ENCODE assay signal across 1 cellular context in the genomic region with DNA sequence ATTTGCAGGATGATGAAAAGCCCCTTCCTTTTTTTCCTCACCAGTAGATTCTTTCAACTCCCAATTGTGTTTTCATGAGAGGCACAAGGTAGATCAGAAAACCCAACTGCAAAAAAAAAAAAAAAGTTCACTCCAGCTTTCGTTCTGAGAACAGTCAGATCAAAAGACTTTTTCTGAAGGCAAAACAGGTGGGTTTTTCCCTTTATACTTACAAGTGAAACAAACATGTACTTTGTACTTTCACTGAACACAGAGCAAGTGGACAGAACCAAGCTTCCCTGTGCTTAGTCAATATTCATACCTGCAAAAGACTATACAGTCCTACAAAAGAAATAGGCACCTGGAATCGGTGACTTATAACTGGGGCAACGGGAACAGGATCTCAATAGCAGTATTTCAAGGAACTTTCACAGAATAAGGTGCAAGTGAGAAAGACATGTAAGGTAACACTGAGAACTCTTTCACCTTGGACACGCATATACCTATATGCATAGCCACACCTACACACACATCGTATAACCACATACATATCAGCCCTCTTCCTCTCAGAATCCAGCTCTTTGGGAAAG.
TF ChIP-seq lines count a peak whose summit lies in the region.

No MANE protein-coding gene starts in this region.

TF ChIP-seq in HepG2, 621 proteins besides CTCF, POLR2A, EP300 and RAD21 (continued from another document and continues in another):
- no peak for TF ChIP-seq NONO (IDR thresholded peaks at IDR 0.05)
- TF ChIP-seq NONO (CRISPR knock-in tag; conservative IDR thresholded peaks at IDR 0.05), result 0 out of 2 replicates have a peak, but pooled peaks have one; percentile 35
- peak; percentile 36; the same call in 1 of the 2 replicates for TF ChIP-seq STAG1 (CRISPR knock-in tag; IDR thresholded peaks at IDR 0.05)
- peak; percentile 91; the same call in 1 of the 2 replicates for TF ChIP-seq REPIN1 (CRISPR knock-in tag; IDR thresholded peaks at IDR 0.05; ENCODE audit: borderline replicate concordance, low read depth)
- TF ChIP-seq, protein P1, sequence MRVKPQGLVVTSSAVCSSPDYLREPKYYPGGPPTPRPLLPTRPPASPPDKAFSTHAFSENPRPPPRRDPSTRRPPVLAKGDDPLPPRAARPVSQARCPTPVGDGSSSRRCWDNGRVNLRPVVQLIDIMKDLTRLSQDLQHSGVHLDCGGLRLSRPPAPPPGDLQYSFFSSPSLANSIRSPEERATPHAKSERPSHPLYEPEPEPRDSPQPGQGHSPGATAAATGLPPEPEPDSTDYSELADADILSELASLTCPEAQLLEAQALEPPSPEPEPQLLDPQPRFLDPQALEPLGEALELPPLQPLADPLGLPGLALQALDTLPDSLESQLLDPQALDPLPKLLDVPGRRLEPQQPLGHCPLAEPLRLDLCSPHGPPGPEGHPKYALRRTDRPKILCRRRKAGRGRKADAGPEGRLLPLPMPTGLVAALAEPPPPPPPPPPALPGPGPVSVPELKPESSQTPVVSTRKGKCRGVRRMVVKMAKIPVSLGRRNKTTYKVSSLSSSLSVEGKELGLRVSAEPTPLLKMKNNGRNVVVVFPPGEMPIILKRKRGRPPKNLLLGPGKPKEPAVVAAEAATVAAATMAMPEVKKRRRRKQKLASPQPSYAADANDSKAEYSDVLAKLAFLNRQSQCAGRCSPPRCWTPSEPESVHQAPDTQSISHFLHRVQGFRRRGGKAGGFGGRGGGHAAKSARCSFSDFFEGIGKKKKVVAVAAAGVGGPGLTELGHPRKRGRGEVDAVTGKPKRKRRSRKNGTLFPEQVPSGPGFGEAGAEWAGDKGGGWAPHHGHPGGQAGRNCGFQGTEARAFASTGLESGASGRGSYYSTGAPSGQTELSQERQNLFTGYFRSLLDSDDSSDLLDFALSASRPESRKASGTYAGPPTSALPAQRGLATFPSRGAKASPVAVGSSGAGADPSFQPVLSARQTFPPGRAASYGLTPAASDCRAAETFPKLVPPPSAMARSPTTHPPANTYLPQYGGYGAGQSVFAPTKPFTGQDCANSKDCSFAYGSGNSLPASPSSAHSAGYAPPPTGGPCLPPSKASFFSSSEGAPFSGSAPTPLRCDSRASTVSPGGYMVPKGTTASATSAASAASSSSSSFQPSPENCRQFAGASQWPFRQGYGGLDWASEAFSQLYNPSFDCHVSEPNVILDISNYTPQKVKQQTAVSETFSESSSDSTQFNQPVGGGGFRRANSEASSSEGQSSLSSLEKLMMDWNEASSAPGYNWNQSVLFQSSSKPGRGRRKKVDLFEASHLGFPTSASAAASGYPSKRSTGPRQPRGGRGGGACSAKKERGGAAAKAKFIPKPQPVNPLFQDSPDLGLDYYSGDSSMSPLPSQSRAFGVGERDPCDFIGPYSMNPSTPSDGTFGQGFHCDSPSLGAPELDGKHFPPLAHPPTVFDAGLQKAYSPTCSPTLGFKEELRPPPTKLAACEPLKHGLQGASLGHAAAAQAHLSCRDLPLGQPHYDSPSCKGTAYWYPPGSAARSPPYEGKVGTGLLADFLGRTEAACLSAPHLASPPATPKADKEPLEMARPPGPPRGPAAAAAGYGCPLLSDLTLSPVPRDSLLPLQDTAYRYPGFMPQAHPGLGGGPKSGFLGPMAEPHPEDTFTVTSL (CRISPR knock-in tag; IDR thresholded peaks at IDR 0.05; ENCODE audit: borderline replicate concordance), result peak; percentile 100
- TF ChIP-seq ZNF570 (CRISPR knock-in tag; IDR thresholded peaks at IDR 0.05; ENCODE audit: borderline replicate concordance), result no peak
- TF ChIP-seq MTF1 (CRISPR knock-in tag; IDR thresholded peaks at IDR 0.05), result no peak
- peak; percentile 9; the same call in 1 of the 2 replicates for TF ChIP-seq NFYC (CRISPR knock-in tag; IDR thresholded peaks at IDR 0.05)
- TF ChIP-seq DPF2 (CRISPR knock-in tag; IDR thresholded peaks at IDR 0.05; ENCODE audit: borderline replicate concordance, low read depth), result peak; percentile 94
- TF ChIP-seq, protein P2, sequence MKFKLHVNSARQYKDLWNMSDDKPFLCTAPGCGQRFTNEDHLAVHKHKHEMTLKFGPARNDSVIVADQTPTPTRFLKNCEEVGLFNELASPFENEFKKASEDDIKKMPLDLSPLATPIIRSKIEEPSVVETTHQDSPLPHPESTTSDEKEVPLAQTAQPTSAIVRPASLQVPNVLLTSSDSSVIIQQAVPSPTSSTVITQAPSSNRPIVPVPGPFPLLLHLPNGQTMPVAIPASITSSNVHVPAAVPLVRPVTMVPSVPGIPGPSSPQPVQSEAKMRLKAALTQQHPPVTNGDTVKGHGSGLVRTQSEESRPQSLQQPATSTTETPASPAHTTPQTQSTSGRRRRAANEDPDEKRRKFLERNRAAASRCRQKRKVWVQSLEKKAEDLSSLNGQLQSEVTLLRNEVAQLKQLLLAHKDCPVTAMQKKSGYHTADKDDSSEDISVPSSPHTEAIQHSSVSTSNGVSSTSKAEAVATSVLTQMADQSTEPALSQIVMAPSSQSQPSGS (CRISPR knock-in tag; IDR thresholded peaks at IDR 0.05), result peak; percentile 73
- no peak for TF ChIP-seq ZNF17 (CRISPR knock-in tag; IDR thresholded peaks at IDR 0.05)
- no peak for TF ChIP-seq ETV6 (CRISPR knock-in tag; conservative IDR thresholded peaks at IDR 0.05)
- TF ChIP-seq ZNF564 (CRISPR knock-in tag; IDR thresholded peaks at IDR 0.05), result no peak
- TF ChIP-seq NAIF1 (CRISPR knock-in tag; IDR thresholded peaks at IDR 0.05; ENCODE audit: borderline replicate concordance), result no peak
- TF ChIP-seq, protein P3, sequence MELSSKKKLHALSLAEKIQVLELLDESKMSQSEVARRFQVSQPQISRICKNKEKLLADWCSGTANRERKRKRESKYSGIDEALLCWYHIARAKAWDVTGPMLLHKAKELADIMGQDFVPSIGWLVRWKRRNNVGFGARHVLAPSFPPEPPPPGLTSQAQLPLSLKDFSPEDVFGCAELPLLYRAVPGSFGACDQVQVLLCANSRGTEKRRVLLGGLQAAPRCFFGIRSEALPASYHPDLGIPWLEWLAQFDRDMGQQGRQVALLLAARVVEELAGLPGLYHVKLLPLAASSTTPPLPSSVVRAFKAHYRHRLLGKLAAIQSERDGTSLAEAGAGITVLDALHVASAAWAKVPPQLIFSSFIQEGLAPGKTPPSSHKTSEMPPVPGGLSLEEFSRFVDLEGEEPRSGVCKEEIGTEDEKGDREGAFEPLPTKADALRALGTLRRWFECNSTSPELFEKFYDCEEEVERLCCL (CRISPR knock-in tag; IDR thresholded peaks at IDR 0.05; ENCODE audit: borderline replicate concordance), result no peak
- no peak for TF ChIP-seq ZNF703 (CRISPR knock-in tag; IDR thresholded peaks at IDR 0.05; ENCODE audit: borderline replicate concordance)
- TF ChIP-seq, protein P4, sequence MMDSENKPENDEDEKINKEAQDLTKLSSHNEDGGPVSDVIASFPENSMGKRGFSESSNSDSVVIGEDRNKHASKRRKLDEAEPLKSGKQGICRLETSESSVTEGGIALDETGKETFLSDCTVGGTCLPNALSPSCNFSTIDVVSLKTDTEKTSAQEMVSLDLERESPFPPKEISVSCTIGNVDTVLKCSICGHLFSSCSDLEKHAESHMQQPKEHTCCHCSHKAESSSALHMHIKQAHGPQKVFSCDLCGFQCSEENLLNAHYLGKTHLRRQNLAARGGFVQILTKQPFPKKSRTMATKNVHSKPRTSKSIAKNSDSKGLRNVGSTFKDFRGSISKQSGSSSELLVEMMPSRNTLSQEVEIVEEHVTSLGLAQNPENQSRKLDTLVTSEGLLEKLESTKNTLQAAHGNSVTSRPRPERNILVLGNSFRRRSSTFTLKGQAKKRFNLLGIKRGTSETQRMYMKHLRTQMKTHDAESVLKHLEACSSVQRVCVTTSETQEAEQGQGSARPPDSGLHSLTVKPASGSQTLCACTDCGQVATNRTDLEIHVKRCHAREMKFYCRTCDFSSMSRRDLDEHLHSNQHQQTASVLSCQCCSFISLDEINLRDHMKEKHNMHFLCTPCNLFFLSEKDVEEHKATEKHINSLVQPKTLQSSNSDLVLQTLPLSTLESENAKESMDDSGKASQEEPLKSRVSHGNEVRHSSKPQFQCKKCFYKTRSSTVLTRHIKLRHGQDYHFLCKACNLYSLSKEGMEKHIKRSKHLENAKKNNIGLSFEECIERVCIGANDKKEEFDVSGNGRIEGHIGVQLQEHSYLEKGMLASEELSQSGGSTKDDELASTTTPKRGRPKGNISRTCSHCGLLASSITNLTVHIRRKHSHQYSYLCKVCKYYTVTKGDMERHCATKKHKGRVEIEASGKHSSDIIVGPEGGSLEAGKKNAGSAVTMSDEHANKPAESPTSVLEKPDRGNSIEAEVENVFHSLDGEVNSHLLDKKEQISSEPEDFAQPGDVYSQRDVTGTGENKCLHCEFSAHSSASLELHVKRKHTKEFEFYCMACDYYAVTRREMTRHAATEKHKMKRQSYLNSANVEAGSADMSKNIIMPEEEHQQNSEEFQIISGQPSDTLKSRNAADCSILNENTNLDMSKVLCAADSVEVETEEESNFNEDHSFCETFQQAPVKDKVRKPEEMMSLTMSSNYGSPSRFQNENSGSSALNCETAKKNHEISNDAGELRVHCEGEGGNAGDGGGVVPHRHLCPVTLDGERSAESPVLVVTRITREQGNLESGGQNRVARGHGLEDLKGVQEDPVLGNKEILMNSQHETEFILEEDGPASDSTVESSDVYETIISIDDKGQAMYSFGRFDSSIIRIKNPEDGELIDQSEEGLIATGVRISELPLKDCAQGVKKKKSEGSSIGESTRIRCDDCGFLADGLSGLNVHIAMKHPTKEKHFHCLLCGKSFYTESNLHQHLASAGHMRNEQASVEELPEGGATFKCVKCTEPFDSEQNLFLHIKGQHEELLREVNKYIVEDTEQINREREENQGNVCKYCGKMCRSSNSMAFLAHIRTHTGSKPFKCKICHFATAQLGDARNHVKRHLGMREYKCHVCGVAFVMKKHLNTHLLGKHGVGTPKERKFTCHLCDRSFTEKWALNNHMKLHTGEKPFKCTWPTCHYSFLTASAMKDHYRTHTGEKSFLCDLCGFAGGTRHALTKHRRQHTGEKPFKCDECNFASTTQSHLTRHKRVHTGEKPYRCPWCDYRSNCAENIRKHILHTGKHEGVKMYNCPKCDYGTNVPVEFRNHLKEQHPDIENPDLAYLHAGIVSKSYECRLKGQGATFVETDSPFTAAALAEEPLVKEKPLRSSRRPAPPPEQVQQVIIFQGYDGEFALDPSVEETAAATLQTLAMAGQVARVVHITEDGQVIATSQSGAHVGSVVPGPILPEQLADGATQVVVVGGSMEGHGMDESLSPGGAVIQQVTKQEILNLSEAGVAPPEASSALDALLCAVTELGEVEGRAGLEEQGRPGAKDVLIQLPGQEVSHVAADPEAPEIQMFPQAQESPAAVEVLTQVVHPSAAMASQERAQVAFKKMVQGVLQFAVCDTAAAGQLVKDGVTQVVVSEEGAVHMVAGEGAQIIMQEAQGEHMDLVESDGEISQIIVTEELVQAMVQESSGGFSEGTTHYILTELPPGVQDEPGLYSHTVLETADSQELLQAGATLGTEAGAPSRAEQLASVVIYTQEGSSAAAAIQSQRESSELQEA (CRISPR knock-in tag; IDR thresholded peaks at IDR 0.05; ENCODE audit: not compliant biosample characterization), result no peak
- TF ChIP-seq, protein P5, sequence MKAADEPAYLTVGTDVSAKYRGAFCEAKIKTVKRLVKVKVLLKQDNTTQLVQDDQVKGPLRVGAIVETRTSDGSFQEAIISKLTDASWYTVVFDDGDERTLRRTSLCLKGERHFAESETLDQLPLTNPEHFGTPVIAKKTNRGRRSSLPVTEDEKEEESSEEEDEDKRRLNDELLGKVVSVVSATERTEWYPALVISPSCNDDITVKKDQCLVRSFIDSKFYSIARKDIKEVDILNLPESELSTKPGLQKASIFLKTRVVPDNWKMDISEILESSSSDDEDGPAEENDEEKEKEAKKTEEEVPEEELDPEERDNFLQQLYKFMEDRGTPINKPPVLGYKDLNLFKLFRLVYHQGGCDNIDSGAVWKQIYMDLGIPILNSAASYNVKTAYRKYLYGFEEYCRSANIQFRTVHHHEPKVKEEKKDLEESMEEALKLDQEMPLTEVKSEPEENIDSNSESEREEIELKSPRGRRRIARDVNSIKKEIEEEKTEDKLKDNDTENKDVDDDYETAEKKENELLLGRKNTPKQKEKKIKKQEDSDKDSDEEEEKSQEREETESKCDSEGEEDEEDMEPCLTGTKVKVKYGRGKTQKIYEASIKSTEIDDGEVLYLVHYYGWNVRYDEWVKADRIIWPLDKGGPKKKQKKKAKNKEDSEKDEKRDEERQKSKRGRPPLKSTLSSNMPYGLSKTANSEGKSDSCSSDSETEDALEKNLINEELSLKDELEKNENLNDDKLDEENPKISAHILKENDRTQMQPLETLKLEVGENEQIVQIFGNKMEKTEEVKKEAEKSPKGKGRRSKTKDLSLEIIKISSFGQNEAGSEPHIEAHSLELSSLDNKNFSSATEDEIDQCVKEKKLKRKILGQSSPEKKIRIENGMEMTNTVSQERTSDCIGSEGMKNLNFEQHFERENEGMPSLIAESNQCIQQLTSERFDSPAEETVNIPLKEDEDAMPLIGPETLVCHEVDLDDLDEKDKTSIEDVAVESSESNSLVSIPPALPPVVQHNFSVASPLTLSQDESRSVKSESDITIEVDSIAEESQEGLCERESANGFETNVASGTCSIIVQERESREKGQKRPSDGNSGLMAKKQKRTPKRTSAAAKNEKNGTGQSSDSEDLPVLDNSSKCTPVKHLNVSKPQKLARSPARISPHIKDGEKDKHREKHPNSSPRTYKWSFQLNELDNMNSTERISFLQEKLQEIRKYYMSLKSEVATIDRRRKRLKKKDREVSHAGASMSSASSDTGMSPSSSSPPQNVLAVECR (CRISPR knock-in tag; IDR thresholded peaks at IDR 0.05; ENCODE audit: borderline replicate concordance), result peak; percentile 39; the same call in 1 of the 2 replicates
- TF ChIP-seq MTA3 (CRISPR knock-in tag; IDR thresholded peaks at IDR 0.05), result no peak
- no peak for TF ChIP-seq ATRX (CRISPR knock-in tag; IDR thresholded peaks at IDR 0.05; ENCODE audit: borderline replicate concordance)
- no peak for TF ChIP-seq MAF1 (CRISPR knock-in tag; IDR thresholded peaks at IDR 0.05; ENCODE audit: borderline replicate concordance)
- TF ChIP-seq ESRRA (CRISPR knock-in tag; IDR thresholded peaks at IDR 0.05; ENCODE audit: low read depth), result peak; percentile 41; the same call in 1 of the 2 replicates
- TF ChIP-seq NKX3-1 (CRISPR knock-in tag; IDR thresholded peaks at IDR 0.05), result no peak
- TF ChIP-seq SOX6 (IDR thresholded peaks at IDR 0.05), result no peak
- peak; percentile 95 for TF ChIP-seq SOX6 (CRISPR knock-in tag; IDR thresholded peaks at IDR 0.05)
- TF ChIP-seq SIN3A (IDR thresholded peaks at IDR 0.05; ENCODE audit: borderline replicate concordance, low read depth, low read length), result no peak
- TF ChIP-seq MEIS2 (CRISPR knock-in tag; IDR thresholded peaks at IDR 0.05), result 0 out of 2 replicates have a peak, but pooled peaks have one; percentile 27
- TF ChIP-seq MED13 (CRISPR knock-in tag; IDR thresholded peaks at IDR 0.05), result peak; percentile 80
- TF ChIP-seq, protein P6, sequence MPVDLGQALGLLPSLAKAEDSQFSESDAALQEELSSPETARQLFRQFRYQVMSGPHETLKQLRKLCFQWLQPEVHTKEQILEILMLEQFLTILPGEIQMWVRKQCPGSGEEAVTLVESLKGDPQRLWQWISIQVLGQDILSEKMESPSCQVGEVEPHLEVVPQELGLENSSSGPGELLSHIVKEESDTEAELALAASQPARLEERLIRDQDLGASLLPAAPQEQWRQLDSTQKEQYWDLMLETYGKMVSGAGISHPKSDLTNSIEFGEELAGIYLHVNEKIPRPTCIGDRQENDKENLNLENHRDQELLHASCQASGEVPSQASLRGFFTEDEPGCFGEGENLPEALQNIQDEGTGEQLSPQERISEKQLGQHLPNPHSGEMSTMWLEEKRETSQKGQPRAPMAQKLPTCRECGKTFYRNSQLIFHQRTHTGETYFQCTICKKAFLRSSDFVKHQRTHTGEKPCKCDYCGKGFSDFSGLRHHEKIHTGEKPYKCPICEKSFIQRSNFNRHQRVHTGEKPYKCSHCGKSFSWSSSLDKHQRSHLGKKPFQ (CRISPR knock-in tag; IDR thresholded peaks at IDR 0.05; ENCODE audit: insufficient replicate concordance), result peak; percentile 22
- peak; percentile 94 for TF ChIP-seq PPARG (CRISPR knock-in tag; conservative IDR thresholded peaks at IDR 0.05)
- TF ChIP-seq PCBP2 (optimal IDR thresholded peaks at IDR 0.05; ENCODE audit: low read depth, low read length, poor library complexity, severe bottlenecking), result no peak
- peak; percentile 24; the same call in 1 of the 2 replicates for TF ChIP-seq SPEN (CRISPR knock-in tag; IDR thresholded peaks at IDR 0.05; ENCODE audit: low read depth)
